ENCODE assay signal across 14 cellular contexts in genomic region chr10:117552156-117552620, GRCh38. TPM values are rescaled to one million over a fixed set of nuclear protein-coding genes. Genes with fewer than 3 reads are reported as not detected.
A peak's percentile ranks its signal among the peaks of the same experiment; 100 is the strongest.
DNase-seq lines count a peak whose midpoint lies in the region; ATAC-seq and TF ChIP-seq lines count a peak whose summit lies in the region.
"Had no signal": no experiment of that assay in that cellular context is flagged by ENCODE, and none has a peak within 500 bp of the region (broad histone marks: within the 10 kb centered on the region; RNA-seq: fewer than 3 reads in every experiment).

No MANE protein-coding gene starts in this region.

- no peak overlapping the region for H2AK5ac ChIP-seq in IMR-90 (ENCODE audit: low read depth, low read length)

- ATAC-seq in IMR-90 (ENCODE audit: low read depth), result no peak
- peak; percentile 37 for ATAC-seq in foreskin keratinocyte
- ATAC-seq: activated T-cell treated with anti-CD3 and anti-CD28 coated beads, Interleukin-2, amount 50 U/mL, for 4 hours had no signal

- TF ChIP-seq RAD21 in IMR-90 (IDR thresholded peaks at IDR 0.05; ENCODE audit: low read length), result no peak

- H4K5ac ChIP-seq in IMR-90 (ENCODE audit: low read depth, low read length), result no peak overlapping the region

- no peak overlapping the region for H3K14ac ChIP-seq in IMR-90 (replicated peaks; ENCODE audit: low read depth, low read length)

- no peak overlapping the region for H3K56ac ChIP-seq in IMR-90 (ENCODE audit: extremely low read depth, insufficient read depth, low read length)

- CTCF ChIA-PET in AG04449 (lab: Yijun Ruan, JAX) (interaction anchor here (1.7 kb wide), 1 partner anchor 56 kb away, joined by 6 read pairs; no protein-coding TSS in a partner anchor), IMR-90 (lab: Yijun Ruan, JAX) (no interaction called here)

- POLR2A ChIA-PET in AG04449 (lab: Yijun Ruan, JAX) (no interaction called here), IMR-90 (lab: Charles Lee; ENCODE audit: unreplicated experiment) (no interaction called here)

- dilution Hi-C loops in IMR-90 (cut with HindIII; ENCODE audit: low sequenced_read_pairs, unreplicated experiment), result no loop called here

- no peaks in the 10 kb centered on the region for H3K79me1 ChIP-seq in IMR-90 (ENCODE audit: low read depth in 1 of 2, low read length in 2 of 2)

- no peak overlapping the region for H3K9ac ChIP-seq in IMR-90 (ENCODE audit: low read depth, low read length)
- H3K9ac ChIP-seq in neural progenitor cell, result no peak overlapping the region
- H3K9ac ChIP-seq in colonic mucosa (ENCODE audit: low read depth in 2 of 2, low read length in 2 of 2), result no peak overlapping the region
- H3K9ac ChIP-seq: BLaER1 treated with 17β-estradiol and CSF1 and Interleukin-3, amounts not matched to agents 10 nM and 100 nM had no signal

- H3K36me3 ChIP-seq in IMR-90 (ENCODE audit: control insufficient read depth, insufficient read depth, low read length), result no peaks in the 10 kb centered on the region
- H3K36me3 ChIP-seq in neural progenitor cell, result no peaks in the 10 kb centered on the region
- no peaks in the 10 kb centered on the region for H3K36me3 ChIP-seq in esophagus muscularis mucosa
- H3K36me3 ChIP-seq in colonic mucosa, result no peaks in the 10 kb centered on the region
- H3K36me3 ChIP-seq: BLaER1 treated with 17β-estradiol and CSF1 and Interleukin-3, amounts not matched to agents 10 nM and 100 nM; right lobe of liver had no signal

- H3K4me3 ChIP-seq in AG04449 (ENCODE audit: low read depth, low read length), result peak overlapping the region; percentile 27
- H3K4me3 ChIP-seq in IMR-90 (ENCODE audit: insufficient read depth, low read depth, low read length), result no peak overlapping the region
- peak overlapping the region; percentile 45 for H3K4me3 ChIP-seq in neural progenitor cell
- H3K4me3 ChIP-seq in esophagus muscularis mucosa, result no peak overlapping the region
- no peak overlapping the region for H3K4me3 ChIP-seq in colonic mucosa
- H3K4me3 ChIP-seq: BLaER1 treated with 17β-estradiol and CSF1 and Interleukin-3, amounts not matched to agents 10 nM and 100 nM; right lobe of liver had no signal

- peak overlapping the region; percentile 91 for H3K27ac Mint-ChIP-seq in neural progenitor cell

- H3K27me3 Mint-ChIP-seq in neural progenitor cell (ENCODE audit: insufficient read depth, low read depth), result peaks cover 68% of the 10 kb centered on the region

- H3F3A ChIP-seq in neural progenitor cell (ENCODE audit: low read depth), result peaks cover 52% of the 10 kb centered on the region

- no peak overlapping the region for H2BK15ac ChIP-seq in IMR-90 (ENCODE audit: low read depth, low read length)

- no peak overlapping the region for H3K4ac ChIP-seq in IMR-90 (ENCODE audit: low read depth, low read length)

- peak overlapping the region; percentile 88 for H3K4me3 Mint-ChIP-seq in neural progenitor cell
- H3K4me3 Mint-ChIP-seq: activated T-cell treated with anti-CD3 and anti-CD28 coated beads, Interleukin-2, amount 50 U/mL, for 4 hours; central memory CD8-positive, alpha-beta T cell had no signal

- peaks cover 64% of the 10 kb centered on the region for H3K4me1 Mint-ChIP-seq in neural progenitor cell

- H3K27me3 ChIP-seq in IMR-90 (ENCODE audit: control insufficient read depth, insufficient read depth, low read length) (peaks cover 60% of the 10 kb centered on the region), foreskin keratinocyte (peaks cover 62% of the 10 kb centered on the region), neural progenitor cell (peaks cover 97% of the 10 kb centered on the region), esophagus muscularis mucosa (peaks cover 0 to 100% (median 66%) of the 10 kb centered on the region in 4 donors), colonic mucosa (peaks cover 75% of the 10 kb centered on the region)

- H2AFZ ChIP-seq in IMR-90 (replicated peaks; ENCODE audit: low read length, poor library complexity), result peak overlapping the region; percentile 49
- H2AFZ ChIP-seq in neural progenitor cell (replicated peaks), result peak overlapping the region; percentile 15

- no peak overlapping the region for H4K8ac ChIP-seq in IMR-90 (ENCODE audit: low read depth in 2 of 2, low read length in 2 of 2)

- WGBS in IMR-90 (ENCODE audit: extremely low coverage in 2 of 2, insufficient read length in 1 of 2), 2 experiments, result 0% methylated on average over 1 of the region's 38 CpGs; no CpG with 5 or more reads in 1 of the 2 experiments
- WGBS in esophagus muscularis mucosa, result 2% methylated on average over 9 of the region's 38 CpGs

- no peak overlapping the region for H2BK120ac ChIP-seq in IMR-90 (ENCODE audit: low read depth, low read length)

- no peak overlapping the region for H3K23ac ChIP-seq in IMR-90 (ENCODE audit: low read depth, low read length)

- TF ChIP-seq POLR2A in IMR-90 (IDR thresholded peaks at IDR 0.05; ENCODE audit: low read depth, low read length) (no peak), esophagus muscularis mucosa (IDR thresholded peaks at IDR 0.05; ENCODE audit: low read depth) (no peak)

- intact Hi-C loops in IMR-90 (cut with micrococcal nuclease) (no loop called here), esophagus muscularis mucosa (cut with DNase I) (no loop called here), colonic mucosa (cut with DNase I) (no loop called here)

- H3K18ac ChIP-seq in IMR-90 (ENCODE audit: low read depth, low read length), result no peak overlapping the region

- TF ChIP-seq CTCF in AG04449 (IDR thresholded peaks at IDR 0.05; ENCODE audit: insufficient read depth, low read length, missing control alignments) (no peak), IMR-90 (conservative IDR thresholded peaks at IDR 0.05; ENCODE audit: low read depth, low read length) (no peak), foreskin keratinocyte (conservative IDR thresholded peaks at IDR 0.05) (no peak), neural progenitor cell (IDR thresholded peaks at IDR 0.05) (no peak), esophagus muscularis mucosa (IDR thresholded peaks at IDR 0.05) (no peak), colonic mucosa (IDR thresholded peaks at IDR 0.05) (no peak)

- in situ Hi-C loops in IMR-90 (cut with MboI; ENCODE audit: low sequenced_read_pairs), result no loop called here

- no peak overlapping the region for H2BK20ac ChIP-seq in IMR-90 (ENCODE audit: low read depth, low read length)

- TF ChIP-seq EP300 in esophagus muscularis mucosa (IDR thresholded peaks at IDR 0.05), result no peak

- H4K20me1 ChIP-seq in IMR-90 (ENCODE audit: insufficient read depth, low read length), result no peaks in the 10 kb centered on the region
- H4K20me1 ChIP-seq in neural progenitor cell (ENCODE audit: low read depth), result peaks cover 60% of the 10 kb centered on the region

- H3K9me3 ChIP-seq in IMR-90 (ENCODE audit: control insufficient read depth, insufficient read depth, low read length) (peaks cover 2% of the 10 kb centered on the region; the same call in 1 of the 2 replicates), neural progenitor cell (ENCODE audit: low read depth) (no peaks in the 10 kb centered on the region), esophagus muscularis mucosa (no peaks in the 10 kb centered on the region), colonic mucosa (no peaks in the 10 kb centered on the region)
- H3K9me3 ChIP-seq: right lobe of liver had no signal

- no peak overlapping the region for H3K4me2 ChIP-seq in IMR-90 (ENCODE audit: low read depth, low read length)
- peak overlapping the region; percentile 95 for H3K4me2 ChIP-seq in neural progenitor cell
- H3K4me2 ChIP-seq: BLaER1 treated with 17β-estradiol and CSF1 and Interleukin-3, amounts not matched to agents 10 nM and 100 nM had no signal

- no peak overlapping the region for H2BK5ac ChIP-seq in IMR-90 (ENCODE audit: low read depth, low read length, poor library complexity, severe bottlenecking)

- peaks cover 6% of the 10 kb centered on the region for H3K36me3 Mint-ChIP-seq in neural progenitor cell

- no TSS peak for BruUV-seq in IMR-90 (replicated peaks; lab: Mats Ljungman, UMichigan)

- peaks cover 22% of the 10 kb centered on the region for H3K79me2 ChIP-seq in neural progenitor cell (ENCODE audit: low read depth)

- H3K4me1 ChIP-seq in IMR-90 (ENCODE audit: control insufficient read depth, insufficient read depth, low read length), result no peaks in the 10 kb centered on the region
- H3K4me1 ChIP-seq in foreskin keratinocyte, result no peaks in the 10 kb centered on the region
- H3K4me1 ChIP-seq in neural progenitor cell, result peaks cover 69% of the 10 kb centered on the region
- H3K4me1 ChIP-seq in esophagus muscularis mucosa, result peaks cover 10 to 28% (median 24%) of the 10 kb centered on the region in 4 donors
- H3K4me1 ChIP-seq in colonic mucosa, result no peaks in the 10 kb centered on the region
- H3K4me1 ChIP-seq: right lobe of liver had no signal

- H3K9me3 Mint-ChIP-seq in neural progenitor cell, result no peaks in the 10 kb centered on the region
- H3K9me3 Mint-ChIP-seq: activated T-cell treated with anti-CD3 and anti-CD28 coated beads, Interleukin-2, amount 50 U/mL, for 4 hours; central memory CD8-positive, alpha-beta T cell had no signal

- DNase-seq in AG04449 (ENCODE audit: low read depth, low spot score) (no peak), IMR-90 (no peak), foreskin keratinocyte (peak in 1 of 2 donors; percentile 21), neural progenitor cell (ENCODE audit: low spot score) (peak; percentile 88), esophagus muscularis mucosa (ENCODE audit: extremely low spot score) (no peak), NCI-H69 (lab: John Stamatoyannopoulos, UW) (no peak), NCI-H1417 treated with DMSO at 0.1 percent for 48 hours (lab: John Stamatoyannopoulos, UW) (no peak), colonic mucosa (no peak)
- DNase-seq: activated T-cell treated with anti-CD3 and anti-CD28 coated beads, Interleukin-2, amount 50 U/mL, for 4 hours; right lobe of liver had no signal

- no peak overlapping the region for H4K91ac ChIP-seq in IMR-90 (ENCODE audit: insufficient read depth, low read depth, low read length)

- H3K9me1 ChIP-seq in IMR-90 (ENCODE audit: insufficient read depth, low read length), result no peaks in the 10 kb centered on the region

- H2AK9ac ChIP-seq in IMR-90 (replicated peaks; ENCODE audit: low read depth, low read length, poor library complexity), result no peak overlapping the region

- H3K27ac ChIP-seq in IMR-90 (ENCODE audit: insufficient read depth, low read length) (no peak overlapping the region), foreskin keratinocyte (no peak overlapping the region), neural progenitor cell (no peak overlapping the region), esophagus muscularis mucosa (replicated peaks in 1 of 4) (no peak overlapping the region), colonic mucosa (no peak overlapping the region)
- H3K27ac ChIP-seq: BLaER1 treated with 17β-estradiol and CSF1 and Interleukin-3, amounts not matched to agents 10 nM and 100 nM; right lobe of liver had no signal

TF ChIP-seq in IMR-90, 13 proteins besides CTCF, POLR2A, EP300 and RAD21 (continues in another document):
- no peak for TF ChIP-seq RCOR1 (IDR thresholded peaks at IDR 0.05; ENCODE audit: insufficient replicate concordance, low read length)

RNA-seq across cellular contexts. Expression of gene EMX2, which starts 9.6 kb away (rescaled TPM):
- total RNA-seq in IMR-90 (2012; rRNA removed), result not detected in 2 replicates
- polyA plus RNA-seq in IMR-90 (2012; rRNA removed), result not detected in 2 replicates
- polyA plus RNA-seq in IMR-90 (2012; cell fraction: cytosol; rRNA removed), result not detected in 2 replicates
- not detected in 2 replicates for polyA plus RNA-seq in IMR-90 (2012; cell fraction: nucleus; rRNA removed; ENCODE audit: low replicate concordance)
- total RNA-seq in foreskin keratinocyte, result 1.3 and 1.5 TPM in 2 replicates
- polyA plus RNA-seq in foreskin keratinocyte, result 1.4 and 2.3 TPM in 2 replicates
- 9.5 and 22.7 TPM in 2 replicates for total RNA-seq in neural progenitor cell (ENCODE audit: low replicate concordance)
- total RNA-seq in esophagus muscularis mucosa, result under 1 TPM in 2 of 4 donors, not detected in 2; 0.52 to 0.71 TPM
- not detected for total RNA-seq in colonic mucosa
- total RNA-seq: activated T-cell treated with anti-CD3 and anti-CD28 coated beads, Interleukin-2, amount 50 U/mL, for 4 hours; G401; LHCN-M2; right lobe of liver had no signal

Comparison
In these comparisons a context has a peak if more than half of its experiments do, and no peak if none do; other contexts are left out.
1. H3K4me3 ChIP-seq: peak in AG04449 (single experiment) and neural progenitor cell (single experiment); none in IMR-90 (single experiment), esophagus muscularis mucosa (0 of 4) and colonic mucosa (single experiment).